In the genomic region with DNA sequence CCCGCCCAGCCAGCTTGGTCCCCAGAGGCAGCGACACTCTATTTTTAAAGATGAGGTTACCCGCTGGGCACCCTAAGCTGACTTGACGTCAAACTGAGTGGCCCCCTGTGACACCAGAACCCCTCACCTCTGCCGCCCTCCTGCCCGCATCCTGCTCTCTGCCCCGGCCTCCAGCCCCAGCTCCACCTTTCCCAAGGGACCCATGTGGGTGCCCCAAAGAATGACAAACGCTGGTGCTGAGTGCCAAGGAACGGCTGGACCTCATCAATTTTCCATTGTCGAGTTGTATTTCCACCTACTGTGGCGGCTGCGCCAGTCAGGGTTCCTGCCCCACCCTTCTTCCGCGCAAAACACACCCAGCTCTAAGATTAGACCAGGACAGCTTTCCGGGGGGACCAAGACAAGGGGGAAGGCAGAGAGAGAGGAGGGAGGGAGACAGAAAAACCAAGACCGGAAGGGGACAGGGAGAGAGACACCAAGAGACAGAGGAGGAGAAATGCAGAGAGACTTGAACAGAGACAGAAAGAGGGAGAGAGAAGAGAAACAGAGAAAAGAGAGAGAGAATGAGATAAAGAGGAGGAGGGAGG, we compare ENCODE assay signal across 8 cellular contexts. TPM values are rescaled to one million over a fixed set of nuclear protein-coding genes. Genes with fewer than 3 reads are reported as not detected.
DNase-seq lines count a peak whose midpoint lies in the region; TF ChIP-seq lines count a peak whose summit lies in the region.

No MANE protein-coding gene starts in this region.

- no TSS peak for BruUV-seq in A673 (replicated peaks; lab: Mats Ljungman, UMichigan)

- no peaks in the 10 kb centered on the region for H3K36me3 ChIP-seq in A673 (ENCODE audit: insufficient read depth, low read length, poor library complexity, severe bottlenecking)
- no peaks in the 10 kb centered on the region for H3K36me3 ChIP-seq in kidney epithelial cell (ENCODE audit: control insufficient read depth, insufficient read depth, low read length)
- H3K36me3 ChIP-seq in tibial artery = no peaks in the 10 kb centered on the region

- H3K4me3 ChIP-seq in A673 (ENCODE audit: low read depth, low read length, poor library complexity, severe bottlenecking) (peak overlapping the region; percentile 81), HFF-Myc (replicated peaks; ENCODE audit: low read depth, low read length) (peak overlapping the region; percentile 71), kidney epithelial cell (ENCODE audit: low read depth, low read length) (peak overlapping the region; percentile 91), tibial artery (peak overlapping the region; percentile 73 to 89)

- TF ChIP-seq CTCF in A673 (conservative IDR thresholded peaks at IDR 0.05; ENCODE audit: low read depth, low read length) = no peak
- TF ChIP-seq CTCF in HFF-Myc (IDR thresholded peaks at IDR 0.05; ENCODE audit: low read depth, low read length, missing control alignments) = no peak
- TF ChIP-seq CTCF in kidney epithelial cell (IDR thresholded peaks at IDR 0.05; ENCODE audit: insufficient read depth, low read length, poor library complexity, severe bottlenecking) = no peak
- no peak for TF ChIP-seq CTCF in tibial artery (IDR thresholded peaks at IDR 0.05)

- H3K4me1 ChIP-seq in A673 (ENCODE audit: insufficient read depth, low read length, poor library complexity, severe bottlenecking) (no peaks in the 10 kb centered on the region), tibial artery (peaks cover 0 to 14% (median 2%) of the 10 kb centered on the region in 4 donors)

- DNase-seq in A673 (ENCODE audit: low spot score) = no peak
- DNase-seq in HFF-Myc (ENCODE audit: extremely low read depth, low read depth) = no peak
- DNase-seq in activated gamma-delta T cell treated with anti-CD3 and anti-CD28 coated beads, Interleukin-2, amount 50 U/mL, for 16 hours (ENCODE audit: low read depth) = peak; percentile 19
- no peak for DNase-seq in kidney epithelial cell (ENCODE audit: low read depth)
- peak; percentile 20 to 68 for DNase-seq in tibial artery
- no peak for DNase-seq in NCI-H1092 (lab: John Stamatoyannopoulos, UW)
- DNase-seq in NOMO-1 (lab: John Stamatoyannopoulos, UW; ENCODE audit: unreplicated experiment in 2 of 2) = no peak
- DNase-seq in DMS53 treated with DMSO at 0.1 percent for 48 hours (lab: John Stamatoyannopoulos, UW; ENCODE audit: unreplicated experiment) = no peak

- H3K27me3 ChIP-seq in A673 (replicated peaks; ENCODE audit: insufficient read depth, low read depth, low read length, poor library complexity) (no peaks in the 10 kb centered on the region), kidney epithelial cell (ENCODE audit: control insufficient read depth, insufficient read depth, low read length) (no peaks in the 10 kb centered on the region), tibial artery (no peaks in the 10 kb centered on the region)

- POLR2A ChIA-PET in A673 (lab: Charles Lee; ENCODE audit: low non-redundant PET) = no interaction called here

- intact Hi-C loops in A673 (cut with micrococcal nuclease; ENCODE audit: unreplicated experiment) (no loop called here), tibial artery (cut with DNase I; ENCODE audit: low total_unique reads) (no loop called here)

- CTCF ChIA-PET in A673 (lab: Charles Lee) = no interaction called here

- H3K9me3 ChIP-seq in A673 (ENCODE audit: low read depth, low read length, poor library complexity, severe bottlenecking) = no peaks in the 10 kb centered on the region
- no peaks in the 10 kb centered on the region for H3K9me3 ChIP-seq in tibial artery

- no peak overlapping the region for H3K27ac ChIP-seq in A673 (ENCODE audit: low read depth, low read length, poor library complexity, severe bottlenecking)
- H3K27ac ChIP-seq in tibial artery = peak overlapping the region; percentile 70 to 73

RNA-seq across cellular contexts. Expression of a gene that starts 2.0 kb away (rescaled TPM):
- total RNA-seq in A673 (2021) = 42.6 and 43.3 TPM in 2 replicates
- 20.1 and 34.0 TPM in 2 replicates for total RNA-seq in kidney epithelial cell

Comparison
In these comparisons a context has a peak if more than half of its experiments do, and no peak if none do; other contexts are left out.
1. DNase-seq: peak in activated gamma-delta T cell treated with anti-CD3 and anti-CD28 coated beads, Interleukin-2, amount 50 U/mL, for 16 hours (single experiment) and tibial artery (2 of 2); none in A673 (single experiment), HFF-Myc (single experiment), kidney epithelial cell (single experiment), NCI-H1092 (single experiment), NOMO-1 (0 of 2) and DMS53 treated with DMSO at 0.1 percent for 48 hours (single experiment).
2. Peak in every context shown above with its lines, with median percentiles within 50 percentile points of each other: H3K4me3 ChIP-seq.